ENCODE assay signal across 8 cellular contexts in the genomic region with DNA sequence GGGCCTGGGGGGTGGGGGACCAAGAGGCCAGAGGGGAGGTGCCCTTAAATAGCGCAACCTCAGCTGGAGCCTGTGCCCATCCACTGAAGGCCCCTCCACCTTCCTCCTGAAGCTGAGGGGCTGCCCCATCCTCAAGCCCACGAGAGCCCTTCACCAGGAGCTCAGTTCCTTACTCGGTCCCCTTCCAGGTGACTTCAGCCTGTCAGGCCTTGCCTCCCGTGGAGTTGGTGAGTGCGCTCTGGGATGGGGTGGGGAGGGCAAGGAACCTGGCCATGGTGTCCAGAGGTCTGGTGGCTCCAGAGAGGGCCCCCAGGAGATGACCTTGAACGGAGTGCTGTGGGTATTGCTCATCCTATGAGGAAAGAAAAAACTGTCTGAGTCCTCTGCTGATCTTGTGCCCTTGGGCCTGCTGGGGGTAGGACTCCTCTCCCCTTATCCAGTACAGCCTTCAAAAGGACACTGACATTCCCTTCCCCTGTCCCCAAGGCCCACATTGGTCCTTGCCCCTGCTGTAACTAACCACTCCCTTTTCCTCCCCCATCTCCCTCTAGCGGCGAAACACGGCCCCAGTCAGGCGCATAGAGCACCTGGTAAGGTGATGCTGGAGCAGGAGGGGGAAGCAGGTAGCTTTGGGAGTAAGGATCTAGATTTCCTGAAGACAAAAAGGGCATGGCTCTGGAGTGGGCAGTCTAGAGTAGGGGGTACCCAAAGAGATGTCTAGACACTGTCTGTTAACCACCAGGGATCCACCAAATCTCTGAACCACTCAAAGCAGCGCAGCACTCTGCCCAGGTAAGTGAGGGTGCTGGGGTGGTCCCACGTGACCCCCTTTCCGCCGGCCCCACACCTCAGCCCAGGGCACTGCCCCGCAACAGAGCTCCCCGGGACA. TPM values are rescaled to one million over a fixed set of nuclear protein-coding genes. Genes with fewer than 3 reads are reported as not detected.
DNase-seq lines count a peak whose midpoint lies in the region; ATAC-seq and TF ChIP-seq lines count a peak whose summit lies in the region.

No MANE protein-coding gene starts in this region.

- WGBS in adrenal gland, 4 donors: 10 to 22% (median 18%) methylated on average over 5 to 16 of the region's 16 CpGs

- POLR2A ChIA-PET in BJ (lab: Charles Lee): interaction anchor here (0.6 to 0.9 kb wide), 2 partner anchors 47 to 655 kb away, joined by 3 read pairs; a partner anchor contains a TSS

- peaks cover 64 to 68% of the 10 kb centered on the region in 2 donors for H3K4me1 ChIP-seq in adrenal gland (replicated peaks in 1 of 2)
- H3K4me1 ChIP-seq in left ventricle myocardium inferior: peaks cover 99% of the 10 kb centered on the region

- TF ChIP-seq POLR2A in adrenal gland (IDR thresholded peaks at IDR 0.05): peak in 1 of 2 donors; percentile 56

- H3K27ac ChIP-seq in adrenal gland (peak overlapping the region; percentile 87 to 99 (median 97)), left ventricle myocardium inferior (replicated peaks) (peak overlapping the region; percentile 100)

- H3K27me3 ChIP-seq in BJ (ENCODE audit: control insufficient read depth, insufficient read depth, low read length) (no peaks in the 10 kb centered on the region), adrenal gland (no peaks in the 10 kb centered on the region), left ventricle myocardium inferior (ENCODE audit: low read depth) (no peaks in the 10 kb centered on the region)

- CTCF ChIA-PET in BJ (lab: Yijun Ruan, JAX): interaction anchor here (0.7 to 16.5 kb wide), 11 partner anchors 9 to 169 kb away, joined by 3 to 285 read pairs (median 3); a partner anchor contains a TSS

- in situ Hi-C loops in SK-MEL-5 (cut with HindIII; ENCODE audit: low pct_unique_long_range_greater_than_20kb, low sequenced_read_pairs): no loop called here

- TF ChIP-seq CTCF in BJ (IDR thresholded peaks at IDR 0.05; ENCODE audit: insufficient read depth, low read depth, low read length) (peak; percentile 72), adrenal gland (IDR thresholded peaks at IDR 0.05) (peak; percentile 34 to 88 (median 82)), left ventricle myocardium inferior (IDR thresholded peaks at IDR 0.05; ENCODE audit: borderline replicate concordance) (peak; percentile 78)

- H3K9me3 ChIP-seq in adrenal gland (replicated peaks in 1 of 3) (no peaks in the 10 kb centered on the region), left ventricle myocardium inferior (replicated peaks) (no peaks in the 10 kb centered on the region)

- no peak overlapping the region for H3K4me3 ChIP-seq in BJ (ENCODE audit: low read depth, low read length)
- H3K4me3 ChIP-seq in adrenal gland: peak overlapping the region in 3 of 4 donors; percentile 23 to 75 (median 49)
- H3K4me3 ChIP-seq in left ventricle myocardium inferior: peak overlapping the region; percentile 87

- intact Hi-C loops in adrenal gland (cut with DNase I): no loop called here
- intact Hi-C loops in left ventricle myocardium inferior (cut with micrococcal nuclease): no loop called here
- intact Hi-C loops in posterior vena cava (cut with DNase I): no loop called here

- peaks cover 22% of the 10 kb centered on the region for H3K36me3 ChIP-seq in BJ (ENCODE audit: control insufficient read depth, insufficient read depth, low read length)
- H3K36me3 ChIP-seq in adrenal gland (replicated peaks in 1 of 2): peaks cover 0 to 36% of the 10 kb centered on the region in 2 donors
- peaks cover 49% of the 10 kb centered on the region for H3K36me3 ChIP-seq in left ventricle myocardium inferior

- DNase-seq in BJ (ENCODE audit: low read depth) (no peak), SK-MEL-5 (ENCODE audit: low read depth, low spot score) (peak; percentile 36), adrenal gland (peak; percentile 78 to 91 (median 89)), left ventricle myocardium inferior (peak; percentile 55), posterior vena cava (ENCODE audit: low spot score) (peak; percentile 86), GF-D8 (lab: John Stamatoyannopoulos, UW) (no peak)

- peak; percentile 10 for ATAC-seq in HG03135 (IDR thresholded peaks at IDR 0.05; ENCODE audit: unreplicated experiment)
- no peak for ATAC-seq in GM18517 (IDR thresholded peaks at IDR 0.05; ENCODE audit: unreplicated experiment)

RNA-seq across cellular contexts. Expression of a gene that starts 3.6 kb away (rescaled TPM):
- polyA plus RNA-seq in BJ (2011; rRNA removed) (27.2 and 73.9 TPM in 2 replicates), adrenal gland (1,000 to 10,000 TPM in 1 of 3 donors, 100 to 1,000 TPM in 1, 10 to 100 TPM in 1; 36.8 to 1,019 (median 396) TPM)
- polyA minus RNA-seq in BJ (2011; rRNA and poly(A)+ RNA removed): 66.9 and 86.6 TPM in 2 replicates
- 13.9 and 15.9 TPM in 2 replicates for total RNA-seq in SK-MEL-5 (2014; rRNA removed; shearing (Covaris generic))
- polyA plus RNA-seq in SK-MEL-5 (2015; cell fraction: cytosol; rRNA removed): 22.8 and 24.2 TPM in 2 replicates
- polyA plus RNA-seq in SK-MEL-5 (2015; cell fraction: nucleus; rRNA removed): 101 and 107 TPM in 2 replicates
- total RNA-seq in adrenal gland (100 to 1,000 TPM in 7 of 8 donors, 10 to 100 TPM in 1; 55.8 to 268 (median 175) TPM), left ventricle myocardium inferior (109 TPM), posterior vena cava (100 to 1,000 TPM; 139 to 218 TPM)

RNA-seq across cellular contexts. Expression of a gene that starts 25.7 kb away (rescaled TPM):
- 34.8 and 48.0 TPM in 2 replicates for polyA plus RNA-seq in BJ (2011; rRNA removed)
- 31.2 and 63.2 TPM in 2 replicates for polyA minus RNA-seq in BJ (2011; rRNA and poly(A)+ RNA removed)
- total RNA-seq in SK-MEL-5 (2014; rRNA removed; shearing (Covaris generic)): 31.8 and 32.4 TPM in 2 replicates
- polyA plus RNA-seq in SK-MEL-5 (2015; cell fraction: cytosol; rRNA removed): 20.7 and 21.0 TPM in 2 replicates
- 8.5 and 12.0 TPM in 2 replicates for polyA plus RNA-seq in SK-MEL-5 (2015; cell fraction: nucleus; rRNA removed)
- total RNA-seq in adrenal gland: 10 to 100 TPM; 32.1 to 74.6 (median 46.7) TPM
- 10 to 100 TPM; 16.4 to 52.8 (median 29.0) TPM for polyA plus RNA-seq in adrenal gland
- 49.1 TPM for total RNA-seq in left ventricle myocardium inferior
- total RNA-seq in posterior vena cava: 10 to 100 TPM; 77.6 to 90.5 TPM

RNA-seq across cellular contexts. Expression of a gene that starts 44.0 kb away (rescaled TPM):
- polyA plus RNA-seq in BJ (2011; rRNA removed) (460 and 860 TPM in 2 replicates), adrenal gland (100 to 1,000 TPM in 2 of 3 donors, 10 to 100 TPM in 1; 26.4 to 478 (median 337) TPM)
- polyA minus RNA-seq in BJ (2011; rRNA and poly(A)+ RNA removed): 164 and 211 TPM in 2 replicates
- 1.7 and 1.9 TPM in 2 replicates for total RNA-seq in SK-MEL-5 (2014; rRNA removed; shearing (Covaris generic))
- 2.0 and 4.6 TPM in 2 replicates for polyA plus RNA-seq in SK-MEL-5 (2015; cell fraction: cytosol; rRNA removed)
- polyA plus RNA-seq in SK-MEL-5 (2015; cell fraction: nucleus; rRNA removed): 3.1 TPM in 1 of 2 replicates, not detected in the other
- total RNA-seq in adrenal gland (100 to 1,000 TPM in 6 of 8 donors, 10 to 100 TPM in 2; 39.5 to 559 (median 212) TPM), left ventricle myocardium inferior (53.0 TPM), posterior vena cava (100 to 1,000 TPM; 679 to 733 TPM)

RNA-seq across cellular contexts. Expression of a gene that starts 47.2 kb away (rescaled TPM):
- polyA plus RNA-seq in BJ (2011; rRNA removed) (296 and 496 TPM in 2 replicates), adrenal gland (100 to 1,000 TPM in 2 of 3 donors, 10 to 100 TPM in 1; 77.1 to 282 (median 138) TPM)
- polyA minus RNA-seq in BJ (2011; rRNA and poly(A)+ RNA removed): 387 and 711 TPM in 2 replicates
- total RNA-seq in SK-MEL-5 (2014; rRNA removed; shearing (Covaris generic)): 995 and 1,087 TPM in 2 replicates
- 424 and 486 TPM in 2 replicates for polyA plus RNA-seq in SK-MEL-5 (2015; cell fraction: cytosol; rRNA removed)
- 135 and 229 TPM in 2 replicates for polyA plus RNA-seq in SK-MEL-5 (2015; cell fraction: nucleus; rRNA removed)
- total RNA-seq in adrenal gland (100 to 1,000 TPM; 324 to 800 (median 570) TPM), left ventricle myocardium inferior (390 TPM), posterior vena cava (100 to 1,000 TPM; 311 to 314 TPM)

RNA-seq across cellular contexts. Expression of a gene that starts 49.8 kb away (rescaled TPM):
- polyA plus RNA-seq in BJ (2011; rRNA removed) (0.16 and 0.34 TPM in 2 replicates), adrenal gland (under 1 TPM in 2 of 3 donors, not detected in 1; 0.34 to 0.48 TPM)
- polyA minus RNA-seq in BJ (2011; rRNA and poly(A)+ RNA removed): 0.14 and 0.26 TPM in 2 replicates
- not detected in 2 replicates for total RNA-seq in SK-MEL-5 (2014; rRNA removed; shearing (Covaris generic))
- not detected in 2 replicates for polyA plus RNA-seq in SK-MEL-5 (2015; cell fraction: cytosol; rRNA removed)
- polyA plus RNA-seq in SK-MEL-5 (2015; cell fraction: nucleus; rRNA removed): not detected in 2 replicates
- total RNA-seq in adrenal gland (under 1 TPM in 1 of 8 donors, not detected in 7; 0.79 TPM), left ventricle myocardium inferior (not detected), posterior vena cava (under 1 TPM; 0.32 to 0.90 TPM)

Comparison
In these comparisons a context has a peak if more than half of its experiments do, and no peak if none do; other contexts are left out.
1. DNase-seq: peak in SK-MEL-5 (single experiment), adrenal gland (7 of 7), left ventricle myocardium inferior (single experiment) and posterior vena cava (single experiment); none in BJ (single experiment) and GF-D8 (single experiment).
2. RNA of a gene that starts 44.0 kb away (total RNA-seq): 679 to 733 TPM in posterior vena cava, 39.5 to 559 TPM in adrenal gland and 53.0 TPM in left ventricle myocardium inferior (single experiment); 1.7 to 1.9 TPM in SK-MEL-5; every median in the first group is over 10 times any median in the second.
3. Peak in every context shown above with its lines, with median percentiles within 50 percentile points of each other: CTCF ChIP-seq.